In the genomic region with DNA sequence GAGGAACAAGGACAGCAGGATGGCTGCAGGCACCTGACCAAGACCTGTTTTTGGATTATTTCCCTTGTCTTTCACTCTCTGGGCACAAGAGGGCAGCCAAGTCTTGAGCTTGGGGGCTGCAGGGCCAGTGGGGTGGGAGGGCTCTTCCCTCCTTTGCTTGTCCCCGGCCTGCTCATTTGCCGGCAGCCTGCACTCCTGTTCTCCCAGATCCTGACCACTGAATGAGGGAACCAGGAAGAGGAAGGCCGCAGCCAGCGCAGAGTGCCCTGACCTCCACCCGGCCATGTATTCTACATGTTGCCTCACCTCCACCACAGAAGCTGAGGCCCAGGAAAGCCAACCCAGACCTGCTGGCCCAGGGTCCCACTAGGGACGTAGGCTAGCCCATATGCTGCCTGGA, we compare ENCODE assay signal across 8 cellular contexts. TPM values are rescaled to one million over a fixed set of nuclear protein-coding genes. Genes with fewer than 3 reads are reported as not detected.
DNase-seq lines count a peak whose midpoint lies in the region; ATAC-seq, FAIRE-seq and TF ChIP-seq lines count a peak whose summit lies in the region.

No MANE protein-coding gene starts in this region.

- FAIRE-seq in GM12878 (lab: Jason Lieb, UNC) (no peak), kidney (lab: Jason Lieb, UNC) (no peak)

- peaks cover 0 to 6% of the 10 kb centered on the region in 2 experiments; a peak in 3 of 4 replicates for H3K27me3 ChIP-seq in GM12878 (replicated peaks in 1 of 2; ENCODE audit: control insufficient read depth in 2 of 2, insufficient read depth in 2 of 2, low read length in 1 of 2)
- H3K27me3 ChIP-seq in tibial artery, result no peaks in the 10 kb centered on the region

- H3K36me3 ChIP-seq in GM12878 (ENCODE audit: control insufficient read depth in 2 of 2, insufficient read depth in 2 of 2, low read length in 1 of 2), result no peaks in the 10 kb centered on the region
- H3K36me3 ChIP-seq in kidney (ENCODE audit: control insufficient read depth in 1 of 2, insufficient read depth in 2 of 2, low read length in 2 of 2), result no peaks in the 10 kb centered on the region
- peaks cover 1 to 8% (median 6%) of the 10 kb centered on the region in 3 donors for H3K36me3 ChIP-seq in tibial artery

- TF ChIP-seq RAD21 in GM12878 (IDR thresholded peaks at IDR 0.05; ENCODE audit: insufficient read depth, low read depth, low read length), result peak; percentile 45

- CTCF ChIA-PET in GM12878 (lab: Yijun Ruan, JAX), result interaction anchor here (0.8 kb wide), 1 partner anchor 19 kb away, joined by 3 read pairs; no protein-coding TSS in a partner anchor

- WGBS in GM12878 (ENCODE audit: insufficient coverage, insufficient replicate concordance, low lambda C conversion rate, missing lambda C conversion rate), result 38% methylated on average over 6 of the region's 6 CpGs

- H3K27ac ChIP-seq in GM12878 (ENCODE audit: control insufficient read depth, insufficient read depth), result no peak overlapping the region
- no peak overlapping the region for H3K27ac ChIP-seq in kidney (ENCODE audit: low read depth in 2 of 2, low read length in 2 of 2)
- peak overlapping the region; percentile 66 to 67 for H3K27ac ChIP-seq in tibial artery

- no peaks in the 10 kb centered on the region for H3K4me1 ChIP-seq in GM12878 (ENCODE audit: control insufficient read depth, insufficient read depth, low read length)
- peaks cover 0 to 3% of the 10 kb centered on the region in 2 donors for H3K4me1 ChIP-seq in kidney (ENCODE audit: control insufficient read depth in 1 of 2, insufficient read depth in 1 of 2, low read depth in 1 of 2, low read length in 2 of 2)
- peaks cover 0 to 32% (median 15%) of the 10 kb centered on the region in 4 donors for H3K4me1 ChIP-seq in tibial artery

- no peak overlapping the region for H3K9ac ChIP-seq in GM12878 (ENCODE audit: control insufficient read depth, insufficient read depth, low read length)
- H3K9ac ChIP-seq in kidney (ENCODE audit: low read length in 2 of 2), result no peak overlapping the region

- DNase-seq in AG09319 (ENCODE audit: extremely low read depth, low read depth), result peak; percentile 70
- peak; percentile 23 for DNase-seq in GM20000 (ENCODE audit: low spot score)
- peak; percentile 44 for DNase-seq in NCI-H345 treated with DMSO at 0.1 percent for 48 hours (lab: John Stamatoyannopoulos, UW; ENCODE audit: unreplicated experiment)
- DNase-seq in GM12878 (ENCODE audit: low read depth, low spot score), result no peak
- peak; percentile 89 for DNase-seq in kidney
- DNase-seq in tibial artery, result peak; percentile 58 to 83

- in situ Hi-C loops in GM12878 (cut with MboI), result no loop called here

- no peak overlapping the region for H3K4me3 ChIP-seq in GM12878
- no peak overlapping the region for H3K4me3 ChIP-seq in kidney (ENCODE audit: low read length in 2 of 2)
- no peak overlapping the region for H3K4me3 ChIP-seq in tibial artery

- TF ChIP-seq EP300 in GM12878 (IDR thresholded peaks at IDR 0.05; ENCODE audit: borderline replicate concordance in 1 of 2, control insufficient read depth in 1 of 2, low read depth in 2 of 2, low read length in 2 of 2), result no peak

- TF ChIP-seq CTCF in AG09319 (IDR thresholded peaks at IDR 0.05; ENCODE audit: low read depth, low read length) (peak; percentile 77), GM20000 (IDR thresholded peaks at IDR 0.05; ENCODE audit: extremely low read depth, missing control alignments) (no peak), GM12878 (IDR thresholded peaks at IDR 0.05 in 2 of 3, conservative IDR thresholded peaks at IDR 0.05 in 1 of 3; ENCODE audit: control insufficient read depth in 2 of 3, extremely low read depth in 1 of 3, insufficient read depth in 1 of 3, low read depth in 3 of 3, low read length in 3 of 3) (peak; percentile 34 to 45 (median 38); a peak in 5 of 6 replicates), kidney (IDR thresholded peaks at IDR 0.05; ENCODE audit: borderline replicate concordance, extremely low read depth, insufficient read depth) (peak; percentile 51), tibial artery (IDR thresholded peaks at IDR 0.05) (peak; percentile 62 to 63)

- no peak overlapping the region for H3K4me2 ChIP-seq in GM12878 (ENCODE audit: control insufficient read depth, insufficient read depth)

- no peak for TF ChIP-seq POLR2A in GM12878 (IDR thresholded peaks at IDR 0.05; ENCODE audit: low read depth, low read length)

- H4K20me1 ChIP-seq in GM12878 (ENCODE audit: control insufficient read depth, insufficient read depth), result no peaks in the 10 kb centered on the region

- intact Hi-C loops in GM12878 (cut with micrococcal nuclease; ENCODE audit: unreplicated experiment), result no loop called here
- intact Hi-C loops in kidney (cut with DNase I), result no loop called here
- intact Hi-C loops in tibial artery (cut with DNase I; ENCODE audit: low total_unique reads), result loop anchor here (5.0 kb wide), 1 partner anchor 482 kb away; no protein-coding TSS in a partner anchor

- RAD21 ChIA-PET in GM12878 (lab: Charles Lee; ENCODE audit: unreplicated experiment), result no interaction called here

- no peaks in the 10 kb centered on the region for H3K79me2 ChIP-seq in GM12878 (ENCODE audit: control insufficient read depth, insufficient read depth, low read length)

- H3K9me3 ChIP-seq in GM12878 (replicated peaks; ENCODE audit: control insufficient read depth, insufficient read depth, low read length), result no peaks in the 10 kb centered on the region
- no peaks in the 10 kb centered on the region for H3K9me3 ChIP-seq in kidney (ENCODE audit: control insufficient read depth in 1 of 2, low read length in 2 of 2)
- no peaks in the 10 kb centered on the region for H3K9me3 ChIP-seq in tibial artery

- ATAC-seq in GM12878 (peak; percentile 66), HG03565 (IDR thresholded peaks at IDR 0.05; ENCODE audit: unreplicated experiment) (no peak), HG02885 (IDR thresholded peaks at IDR 0.05; ENCODE audit: poor library complexity, unreplicated experiment) (no peak)

- H2AFZ ChIP-seq in GM12878 (ENCODE audit: control insufficient read depth, low read depth, low read length), result no peak overlapping the region

- POLR2A ChIA-PET in GM12878 (lab: Charles Lee), result no interaction called here

- BruUV-seq in GM12878 (replicated peaks; lab: Mats Ljungman, UMichigan), result no TSS peak

- SMC1A ChIA-PET in GM12878 (lab: Charles Lee; ENCODE audit: uncharacterized antibody, unreplicated experiment), result no interaction called here

TF ChIP-seq in GM12878, 131 proteins besides CTCF, POLR2A, EP300 and RAD21 (continues in another document):
- TF ChIP-seq ASH2L (IDR thresholded peaks at IDR 0.05; ENCODE audit: borderline replicate concordance, low read depth) (no peak), RB1 (IDR thresholded peaks at IDR 0.05; ENCODE audit: borderline replicate concordance) (no peak), HDAC2 (IDR thresholded peaks at IDR 0.05) (no peak), SMC3 (IDR thresholded peaks at IDR 0.05; ENCODE audit: borderline replicate concordance, low read length) (no peak)
- TF ChIP-seq, protein P1, sequence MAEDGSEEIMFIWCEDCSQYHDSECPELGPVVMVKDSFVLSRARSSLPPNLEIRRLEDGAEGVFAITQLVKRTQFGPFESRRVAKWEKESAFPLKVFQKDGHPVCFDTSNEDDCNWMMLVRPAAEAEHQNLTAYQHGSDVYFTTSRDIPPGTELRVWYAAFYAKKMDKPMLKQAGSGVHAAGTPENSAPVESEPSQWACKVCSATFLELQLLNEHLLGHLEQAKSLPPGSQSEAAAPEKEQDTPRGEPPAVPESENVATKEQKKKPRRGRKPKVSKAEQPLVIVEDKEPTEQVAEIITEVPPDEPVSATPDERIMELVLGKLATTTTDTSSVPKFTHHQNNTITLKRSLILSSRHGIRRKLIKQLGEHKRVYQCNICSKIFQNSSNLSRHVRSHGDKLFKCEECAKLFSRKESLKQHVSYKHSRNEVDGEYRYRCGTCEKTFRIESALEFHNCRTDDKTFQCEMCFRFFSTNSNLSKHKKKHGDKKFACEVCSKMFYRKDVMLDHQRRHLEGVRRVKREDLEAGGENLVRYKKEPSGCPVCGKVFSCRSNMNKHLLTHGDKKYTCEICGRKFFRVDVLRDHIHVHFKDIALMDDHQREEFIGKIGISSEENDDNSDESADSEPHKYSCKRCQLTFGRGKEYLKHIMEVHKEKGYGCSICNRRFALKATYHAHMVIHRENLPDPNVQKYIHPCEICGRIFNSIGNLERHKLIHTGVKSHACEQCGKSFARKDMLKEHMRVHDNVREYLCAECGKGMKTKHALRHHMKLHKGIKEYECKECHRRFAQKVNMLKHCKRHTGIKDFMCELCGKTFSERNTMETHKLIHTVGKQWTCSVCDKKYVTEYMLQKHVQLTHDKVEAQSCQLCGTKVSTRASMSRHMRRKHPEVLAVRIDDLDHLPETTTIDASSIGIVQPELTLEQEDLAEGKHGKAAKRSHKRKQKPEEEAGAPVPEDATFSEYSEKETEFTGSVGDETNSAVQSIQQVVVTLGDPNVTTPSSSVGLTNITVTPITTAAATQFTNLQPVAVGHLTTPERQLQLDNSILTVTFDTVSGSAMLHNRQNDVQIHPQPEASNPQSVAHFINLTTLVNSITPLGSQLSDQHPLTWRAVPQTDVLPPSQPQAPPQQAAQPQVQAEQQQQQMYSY (CRISPR knock-in tag; IDR thresholded peaks at IDR 0.05), result no peak

RNA-seq across cellular contexts. Expression of gene NNMT, which starts 15.5 kb away (rescaled TPM):
- total RNA-seq in GM12878 (2013; cell fraction: nucleolus; rRNA removed), result not detected in 2 replicates
- not detected in 2 replicates for total RNA-seq in GM12878 (2014; rRNA removed)
- not detected in 2 replicates for total RNA-seq in GM12878 (2014; rRNA removed; fragmentation: Illumina TruSeq; extraction: Trizol)
- not detected in 2 replicates for total RNA-seq in GM12878 (2021)
- not detected for polyA plus RNA-seq in GM12878 (2011; ENCODE audit: low read depth)
- polyA plus RNA-seq in GM12878 (2011; rRNA removed), result not detected in 2 replicates
- polyA plus RNA-seq in GM12878 (2011; cell fraction: cytosol; rRNA removed), result not detected in 2 replicates
- not detected in 2 replicates for polyA plus RNA-seq in GM12878 (2011; cell fraction: nucleus; rRNA removed)
- polyA plus RNA-seq in GM12878 (2012), result not detected in 2 replicates
- polyA plus RNA-seq in GM12878 (2014; fragmentation: Illumina TruSeq; extraction: Trizol), result not detected in 2 replicates
- not detected for polyA plus RNA-seq in GM12878 (2014; fragmentation: Nextera tagmentation; extraction: Ambion mirVana)
- polyA plus RNA-seq in GM12878 (2014; rRNA removed), result not detected in 2 replicates
- under 1 TPM in 1 of 2 experiments, not detected in 1; 0.46 TPM for polyA plus RNA-seq in GM12878 (2016; fragmentation: Nextera tagmentation; extraction: Ambion mirVana)
- polyA minus RNA-seq in GM12878 (2011; rRNA and poly(A)+ RNA removed), result not detected in 2 replicates
- polyA minus RNA-seq in GM12878 (2011; cell fraction: cytosol; rRNA and poly(A)+ RNA removed), result 2.1 and 2.2 TPM in 2 replicates
- 0.38 TPM in 1 of 2 replicates, not detected in the other for polyA minus RNA-seq in GM12878 (2011; cell fraction: nucleus; rRNA and poly(A)+ RNA removed)
- 1,451 TPM for total RNA-seq in kidney
- 91.9 TPM for polyA plus RNA-seq in kidney (ENCODE audit: insufficient read depth, low read depth, low replicate concordance)

Comparison
In these comparisons a context has a peak if more than half of its experiments do, and no peak if none do; other contexts are left out.
1. H3K27ac ChIP-seq: peak in tibial artery (2 of 2); none in GM12878 (single experiment) and kidney (0 of 2).
2. RNA of gene NNMT, which starts 15.5 kb away (total RNA-seq): 1,451 TPM in kidney (single experiment); not detected in GM12878; every median in the first group is over 1,000 times any median in the second.